9 cellular contexts compared by ENCODE assay signal in genomic region chr20:41329435-41330342, GRCh38. TPM values are rescaled to one million over a fixed set of nuclear protein-coding genes. Genes with fewer than 3 reads are reported as not detected.
A peak's percentile ranks its signal among the peaks of the same experiment; 100 is the strongest.
DNase-seq lines count a peak whose midpoint lies in the region; ATAC-seq, FAIRE-seq and TF ChIP-seq lines count a peak whose summit lies in the region.
"Had no signal": no experiment of that assay in that cellular context is flagged by ENCODE, and none has a peak within 500 bp of the region (broad histone marks: within the 10 kb centered on the region; RNA-seq: fewer than 3 reads in every experiment).

No MANE protein-coding gene starts in this region.

- H3K36me3 ChIP-seq in astrocyte (ENCODE audit: insufficient read depth, low read length): no peaks in the 10 kb centered on the region
- H3K36me3 ChIP-seq in kidney epithelial cell (ENCODE audit: control insufficient read depth, insufficient read depth, low read length): no peaks in the 10 kb centered on the region

- H3K27ac Mint-ChIP-seq in astrocyte (ENCODE audit: unreplicated experiment): peak overlapping the region; percentile 97

- peak overlapping the region; percentile 49 for H2AFZ ChIP-seq in astrocyte (ENCODE audit: low read depth, low read length)

- no peaks in the 10 kb centered on the region for H3K79me2 ChIP-seq in astrocyte (ENCODE audit: insufficient read depth, low read length)

- peaks cover 21% of the 10 kb centered on the region for H3K4me1 ChIP-seq in astrocyte (ENCODE audit: insufficient read depth, low read length)

- peak overlapping the region; percentile 76 for H3K9ac ChIP-seq in astrocyte (ENCODE audit: low read length)

- TF ChIP-seq CTCF in astrocyte (IDR thresholded peaks at IDR 0.05; ENCODE audit: insufficient read depth, low read depth, low read length): no peak
- TF ChIP-seq CTCF in kidney epithelial cell (IDR thresholded peaks at IDR 0.05; ENCODE audit: insufficient read depth, low read length, poor library complexity, severe bottlenecking): no peak

- H3K4me2 ChIP-seq in astrocyte (ENCODE audit: low read length): peak overlapping the region; percentile 75

- H4K20me1 ChIP-seq in astrocyte (ENCODE audit: insufficient read depth, low read length): no peaks in the 10 kb centered on the region

- FAIRE-seq in astrocyte (lab: Jason Lieb, UNC): peak; percentile 80

- H3K27me3 ChIP-seq in astrocyte (ENCODE audit: insufficient read depth, low read length) (no peaks in the 10 kb centered on the region), kidney epithelial cell (ENCODE audit: control insufficient read depth, insufficient read depth, low read length) (no peaks in the 10 kb centered on the region)

- DNase-seq in GM03348 (ENCODE audit: low spot score) (peak; percentile 92), T-helper 1 cell (peak in 3 of 5 donors; percentile 15 to 73 (median 24)), astrocyte (ENCODE audit: low read depth) (peak; percentile 98), kidney epithelial cell (ENCODE audit: low read depth) (peak; percentile 99), DMS153 (lab: John Stamatoyannopoulos, UW) (no peak)
- DNase-seq in stimulated activated CD4-positive, alpha-beta T cell treated with anti-CD3 and anti-CD28 coated beads, Interleukin-1b, Interleukin-23, amount 100 ng/mL, for 48 hours: peak; percentile 76

- H3K27me3 Mint-ChIP-seq in astrocyte (ENCODE audit: low read depth, unreplicated experiment): no peaks in the 10 kb centered on the region

- H3K4me3 ChIP-seq in astrocyte (ENCODE audit: insufficient read depth, low read depth, low read length) (no peak overlapping the region), kidney epithelial cell (ENCODE audit: low read depth, low read length) (no peak overlapping the region)

- H3K4me1 Mint-ChIP-seq in astrocyte (ENCODE audit: low read depth, unreplicated experiment): peaks cover 28% of the 10 kb centered on the region

- H3K9me3 Mint-ChIP-seq in astrocyte (ENCODE audit: unreplicated experiment): no peaks in the 10 kb centered on the region

- H3K4me3 Mint-ChIP-seq in astrocyte (ENCODE audit: unreplicated experiment): peak overlapping the region; percentile 12

- peak overlapping the region; percentile 91 for H3K27ac ChIP-seq in astrocyte (ENCODE audit: low read depth, low read length)

- ATAC-seq in HG03064 (IDR thresholded peaks at IDR 0.05; ENCODE audit: low read depth, unreplicated experiment) (peak; percentile 95), GM18870 (IDR thresholded peaks at IDR 0.05; ENCODE audit: unreplicated experiment) (no peak)

- no peaks in the 10 kb centered on the region for H3K9me3 ChIP-seq in astrocyte (ENCODE audit: insufficient read depth, low read depth, low read length)

- H3K36me3 Mint-ChIP-seq in astrocyte (ENCODE audit: low read depth, unreplicated experiment): no peaks in the 10 kb centered on the region

RNA-seq across cellular contexts. Expression of gene LPIN3, which starts 10.9 kb away (rescaled TPM):
- total RNA-seq in astrocyte (18.0 and 19.6 TPM in 2 replicates), kidney epithelial cell (14.7 and 18.2 TPM in 2 replicates)

RNA-seq across cellular contexts. Expression of gene ZHX3, which starts 12.2 kb away (rescaled TPM):
- total RNA-seq in astrocyte (32.7 and 41.6 TPM in 2 replicates), kidney epithelial cell (7.6 and 9.0 TPM in 2 replicates)

RNA-seq across cellular contexts. Expression of gene EMILIN3, which starts 36.9 kb away (rescaled TPM):
- total RNA-seq in astrocyte (0.20 TPM in 1 of 2 replicates, not detected in the other), kidney epithelial cell (0.42 and 0.62 TPM in 2 replicates)
- total RNA-seq: T-helper 2 cell treated with Interferon-gamma antibody and Interleukin-4, amounts not matched to agents 100 ng/mL and 5 ng/mL, for 36 hours had no signal
